In genomic region chr6:155582016-155582991, GRCh38 we compare ENCODE assay signal across 17 cellular contexts.
DNase-seq lines count a peak whose midpoint lies in the region; ATAC-seq, FAIRE-seq and TF ChIP-seq lines count a peak whose summit lies in the region.
"Had no signal": no experiment of that assay in that cellular context is flagged by ENCODE, and none has a peak within 500 bp of the region (broad histone marks: within the 10 kb centered on the region; RNA-seq: fewer than 3 reads in every experiment).

No MANE protein-coding gene starts in this region.

- no peaks in the 10 kb centered on the region for H3K79me2 ChIP-seq in OCI-LY7 (ENCODE audit: insufficient read depth, low read depth, low read length)

- H4K20me1 ChIP-seq in IMR-90 (ENCODE audit: insufficient read depth, low read length): no peaks in the 10 kb centered on the region
- no peaks in the 10 kb centered on the region for H4K20me1 ChIP-seq in OCI-LY7 (ENCODE audit: insufficient read depth, low read length)

- TF ChIP-seq RAD21 in IMR-90 (IDR thresholded peaks at IDR 0.05; ENCODE audit: low read length): no peak

- no peak overlapping the region for H3K18ac ChIP-seq in IMR-90 (ENCODE audit: low read depth, low read length)

- FAIRE-seq in pancreas (lab: Jason Lieb, UNC): no peak
- FAIRE-seq: A204.1 had no signal

- BruUV-seq in IMR-90 (replicated peaks; lab: Mats Ljungman, UMichigan): no TSS peak
- BruUV-seq in OCI-LY7 (replicated peaks; lab: Mats Ljungman, UMichigan): no TSS peak

- no peak overlapping the region for H2AK5ac ChIP-seq in IMR-90 (ENCODE audit: low read depth, low read length)

- H3K27me3 ChIP-seq in IMR-90 (ENCODE audit: control insufficient read depth, insufficient read depth, low read length) (no peaks in the 10 kb centered on the region), colonic mucosa (no peaks in the 10 kb centered on the region), pancreas (no peaks in the 10 kb centered on the region), testis (no peaks in the 10 kb centered on the region)

- H3K79me1 ChIP-seq in IMR-90 (ENCODE audit: low read depth in 1 of 2, low read length in 2 of 2): no peaks in the 10 kb centered on the region

- H3K14ac ChIP-seq in IMR-90 (replicated peaks; ENCODE audit: low read depth, low read length): no peak overlapping the region

- intact Hi-C loops in IMR-90 (cut with micrococcal nuclease): no loop called here
- intact Hi-C loops in OCI-LY7 (cut with micrococcal nuclease; ENCODE audit: unreplicated experiment): no loop called here
- intact Hi-C loops in colonic mucosa (cut with DNase I): no loop called here
- intact Hi-C loops in pancreas (cut with DNase I): no loop called here
- intact Hi-C loops in testis (cut with DNase I; ENCODE audit: low total_unique reads): no loop called here

- no peak for DNase-seq in IMR-90
- DNase-seq in OCI-LY7 (ENCODE audit: low spot score): no peak
- DNase-seq in colonic mucosa: peak; percentile 37
- DNase-seq in pancreas: peak in 1 of 6 donors; percentile 28
- no peak for DNase-seq in hippocampal formation (lab: John Stamatoyannopoulos, UW)
- no peak for DNase-seq in anterior cingulate cortex (lab: John Stamatoyannopoulos, UW)
- DNase-seq in testis: no peak
- DNase-seq: ACHN; AML-193; Calu3; CD8-positive, alpha-beta T cell; DMS79 treated with DMSO at 0.1 percent for 48 hours; GF-D8; H7; HFFc6 had no signal

- H3K4me1 ChIP-seq in IMR-90 (ENCODE audit: control insufficient read depth, insufficient read depth, low read length) (no peaks in the 10 kb centered on the region), OCI-LY7 (ENCODE audit: insufficient read depth, low read length, poor library complexity, severe bottlenecking) (peaks cover 5% of the 10 kb centered on the region), colonic mucosa (no peaks in the 10 kb centered on the region), pancreas (no peaks in the 10 kb centered on the region), testis (no peaks in the 10 kb centered on the region)

- no peak for TF ChIP-seq POLR2A in IMR-90 (IDR thresholded peaks at IDR 0.05; ENCODE audit: low read depth, low read length)
- no peak for TF ChIP-seq POLR2A in testis (IDR thresholded peaks at IDR 0.05)

- no peak overlapping the region for H2BK5ac ChIP-seq in IMR-90 (ENCODE audit: low read depth, low read length, poor library complexity, severe bottlenecking)

- no peak for TF ChIP-seq CTCF in IMR-90 (conservative IDR thresholded peaks at IDR 0.05; ENCODE audit: low read depth, low read length)
- no peak for TF ChIP-seq CTCF in OCI-LY7 (conservative IDR thresholded peaks at IDR 0.05; ENCODE audit: low read length)
- no peak for TF ChIP-seq CTCF in colonic mucosa (IDR thresholded peaks at IDR 0.05)
- no peak for TF ChIP-seq CTCF in pancreas (IDR thresholded peaks at IDR 0.05)
- no peak for TF ChIP-seq CTCF in testis (IDR thresholded peaks at IDR 0.05)

- peak overlapping the region; percentile 53 for H2AK9ac ChIP-seq in IMR-90 (replicated peaks; ENCODE audit: low read depth, low read length, poor library complexity)

- no peak overlapping the region for H3K4me2 ChIP-seq in IMR-90 (ENCODE audit: low read depth, low read length)
- no peak overlapping the region for H3K4me2 ChIP-seq in OCI-LY7 (ENCODE audit: low read length)
- H3K4me2 ChIP-seq: GM23338 had no signal

- no peak overlapping the region for H2BK20ac ChIP-seq in IMR-90 (ENCODE audit: low read depth, low read length)

- in situ Hi-C loops in IMR-90 (cut with MboI; ENCODE audit: low sequenced_read_pairs): no loop called here

- no peak overlapping the region for H3K23ac ChIP-seq in IMR-90 (ENCODE audit: low read depth, low read length)

- no peak overlapping the region for H2BK15ac ChIP-seq in IMR-90 (ENCODE audit: low read depth, low read length)

- H3K9me2 ChIP-seq in OCI-LY7 (ENCODE audit: insufficient read depth, low read length): no peaks in the 10 kb centered on the region

- H4K8ac ChIP-seq in IMR-90 (ENCODE audit: low read depth in 2 of 2, low read length in 2 of 2): no peak overlapping the region

- no peaks in the 10 kb centered on the region for H3K36me3 ChIP-seq in IMR-90 (ENCODE audit: control insufficient read depth, insufficient read depth, low read length)
- no peaks in the 10 kb centered on the region; the same call in 1 of the 2 replicates for H3K36me3 ChIP-seq in OCI-LY7 (ENCODE audit: insufficient read depth, low read length)
- H3K36me3 ChIP-seq in colonic mucosa: no peaks in the 10 kb centered on the region
- H3K36me3 ChIP-seq in pancreas: no peaks in the 10 kb centered on the region
- no peaks in the 10 kb centered on the region for H3K36me3 ChIP-seq in testis (ENCODE audit: low read depth, missing control alignments)

- no peaks in the 10 kb centered on the region for H3K9me1 ChIP-seq in IMR-90 (ENCODE audit: insufficient read depth, low read length)

- POLR2A ChIA-PET in IMR-90 (lab: Charles Lee; ENCODE audit: unreplicated experiment) (no interaction called here), OCI-LY7 (lab: Charles Lee) (no interaction called here)

- no peak for ATAC-seq in IMR-90 (ENCODE audit: low read depth)
- peak; percentile 38 to 82 (median 62) for ATAC-seq in pancreas
- ATAC-seq: CD8-positive, alpha-beta T cell; GM23338 had no signal

- H3K9me3 ChIP-seq in IMR-90 (ENCODE audit: control insufficient read depth, insufficient read depth, low read length) (no peaks in the 10 kb centered on the region), OCI-LY7 (ENCODE audit: low read length) (no peaks in the 10 kb centered on the region), colonic mucosa (no peaks in the 10 kb centered on the region), pancreas (no peaks in the 10 kb centered on the region), testis (no peaks in the 10 kb centered on the region)

- no peak overlapping the region for H2BK120ac ChIP-seq in IMR-90 (ENCODE audit: low read depth, low read length)

- dilution Hi-C loops in IMR-90 (cut with HindIII; ENCODE audit: low sequenced_read_pairs, unreplicated experiment): no loop called here

- H3K27ac ChIP-seq in IMR-90 (ENCODE audit: insufficient read depth, low read length) (no peak overlapping the region), OCI-LY7 (ENCODE audit: low read depth, low read length, poor library complexity, severe bottlenecking) (no peak overlapping the region), colonic mucosa (no peak overlapping the region), pancreas (peak overlapping the region; percentile 7 to 50 (median 24)), testis (no peak overlapping the region)

- no peak overlapping the region for H4K5ac ChIP-seq in IMR-90 (ENCODE audit: low read depth, low read length)

- no peak overlapping the region for H3K4me3 ChIP-seq in IMR-90 (ENCODE audit: insufficient read depth, low read depth, low read length)
- H3K4me3 ChIP-seq in OCI-LY7 (ENCODE audit: low read depth, low read length, poor library complexity, severe bottlenecking): no peak overlapping the region
- H3K4me3 ChIP-seq in colonic mucosa: no peak overlapping the region
- no peak overlapping the region for H3K4me3 ChIP-seq in pancreas
- H3K4me3 ChIP-seq in testis: no peak overlapping the region
- H3K4me3 ChIP-seq: GM23338 had no signal

- H4K91ac ChIP-seq in IMR-90 (ENCODE audit: insufficient read depth, low read depth, low read length): no peak overlapping the region

- H3K9ac ChIP-seq in IMR-90 (ENCODE audit: low read depth, low read length) (no peak overlapping the region), colonic mucosa (ENCODE audit: low read depth in 2 of 2, low read length in 2 of 2) (no peak overlapping the region)

- no peak overlapping the region for H3K4ac ChIP-seq in IMR-90 (ENCODE audit: low read depth, low read length)

- CTCF ChIA-PET in IMR-90 (lab: Yijun Ruan, JAX): no interaction called here
- CTCF ChIA-PET in OCI-LY7 (lab: Charles Lee; ENCODE audit: unreplicated experiment): no interaction called here

- H2AFZ ChIP-seq in IMR-90 (replicated peaks; ENCODE audit: low read length, poor library complexity): no peak overlapping the region
- H2AFZ ChIP-seq in OCI-LY7 (ENCODE audit: low read length): peak overlapping the region; percentile 8
- H2AFZ ChIP-seq: GM23338 had no signal

- 79% methylated on average over 3 of the region's 9 CpGs; no CpG with 5 or more reads in 1 of the 2 experiments for WGBS in IMR-90 (ENCODE audit: extremely low coverage in 2 of 2, insufficient read length in 1 of 2), 2 experiments
- WGBS in pancreas, 2 donors: 42 to 48% methylated on average over 9 of the region's 9 CpGs
- 82 to 88% methylated on average over 9 of the region's 9 CpGs for WGBS in testis, 2 donors

- H3K56ac ChIP-seq in IMR-90 (ENCODE audit: extremely low read depth, insufficient read depth, low read length): no peak overlapping the region; the same call in 1 of the 2 replicates

TF ChIP-seq in IMR-90, 13 proteins besides CTCF, POLR2A, EP300 and RAD21:
- TF ChIP-seq MAFK (IDR thresholded peaks at IDR 0.05; ENCODE audit: low read depth, low read length): no peak
- TF ChIP-seq NFE2L2 (IDR thresholded peaks at IDR 0.05; ENCODE audit: low read depth, low read length): no peak
- TF ChIP-seq SMC3 (IDR thresholded peaks at IDR 0.05; ENCODE audit: low read depth, low read length): no peak
- no peak for TF ChIP-seq CHD1 (IDR thresholded peaks at IDR 0.05; ENCODE audit: low read depth, low read length)
- no peak for TF ChIP-seq MXI1 (IDR thresholded peaks at IDR 0.05; ENCODE audit: borderline replicate concordance, low read depth, low read length)
- TF ChIP-seq BHLHE40 (IDR thresholded peaks at IDR 0.05; ENCODE audit: low read depth, low read length): no peak
- no peak for TF ChIP-seq FOS (IDR thresholded peaks at IDR 0.05; ENCODE audit: low read depth, low read length)
- TF ChIP-seq RFX5 (IDR thresholded peaks at IDR 0.05; ENCODE audit: low read depth, low read length): no peak

Comparison
In these comparisons a context has a peak if more than half of its experiments do, and no peak if none do; other contexts are left out.
1. H3K27ac ChIP-seq: peak in pancreas (4 of 4); none in IMR-90 (single experiment), OCI-LY7 (single experiment), colonic mucosa (single experiment) and testis (0 of 2).